1 cellular context compared by ENCODE assay signal in genomic region chr6:27275025-27275956, GRCh38.
A peak's percentile ranks its signal among the peaks of the same experiment; 100 is the strongest.
TF ChIP-seq lines count a peak whose summit lies in the region.

No MANE protein-coding gene starts in this region.

TF ChIP-seq in K562, 482 proteins besides CTCF, POLR2A, EP300 and RAD21 (continued from another document and continues in another):
- TF ChIP-seq E2F6 (IDR thresholded peaks at IDR 0.05; ENCODE audit: borderline replicate concordance in 1 of 2, extremely low read depth in 1 of 2, insufficient read depth in 1 of 2, insufficient read length in 1 of 2, low read depth in 1 of 2, low read length in 1 of 2, poor library complexity in 1 of 2, severe bottlenecking in 1 of 2) (no peak), ZNF639 (CRISPR knock-in tag; conservative IDR thresholded peaks at IDR 0.05 in 1 of 2, IDR thresholded peaks at IDR 0.05 in 1 of 2) (no peak), TCFL5 (CRISPR knock-in tag; conservative IDR thresholded peaks at IDR 0.05) (no peak), ZNF280B (CRISPR knock-in tag; IDR thresholded peaks at IDR 0.05) (no peak), ZNF184 (CRISPR knock-in tag; IDR thresholded peaks at IDR 0.05) (no peak), NBN (IDR thresholded peaks at IDR 0.05; ENCODE audit: low read depth) (0 out of 2 replicates have a peak, but pooled peaks have one; percentile 28), SRF (CRISPR knock-in tag; IDR thresholded peaks at IDR 0.05) (0 out of 4 replicates have a peak, but pooled peaks of 1 of the 2 experiments have one; percentile 45), ARHGAP35 (IDR thresholded peaks at IDR 0.05; ENCODE audit: partially characterized antibody) (no peak), HDAC8 (tag; IDR thresholded peaks at IDR 0.05) (no peak), SREBF1 (IDR thresholded peaks at IDR 0.05; ENCODE audit: borderline replicate concordance, low read depth, low read length) (no peak), NEUROD1 (IDR thresholded peaks at IDR 0.05; ENCODE audit: borderline replicate concordance, low read depth, low read length, partially characterized antibody) (no peak), NCOR1 (IDR thresholded peaks at IDR 0.05) (no peak), TEAD4 (IDR thresholded peaks at IDR 0.05; ENCODE audit: low read length) (peak; percentile 54; the same call in 1 of the 2 replicates), TEAD4 (CRISPR knock-in tag; IDR thresholded peaks at IDR 0.05; ENCODE audit: borderline replicate concordance) (no peak), NELFE (IDR thresholded peaks at IDR 0.05; ENCODE audit: insufficient read depth, insufficient read length) (no peak), KHSRP (IDR thresholded peaks at IDR 0.05) (no peak), POLR3G (IDR thresholded peaks at IDR 0.05; ENCODE audit: extremely low read depth, insufficient read length, insufficient replicate concordance) (no peak), SMARCA4 (IDR thresholded peaks at IDR 0.05) (no peak; the same call in 1 of the 2 replicates), ZNF785 (CRISPR knock-in tag; IDR thresholded peaks at IDR 0.05) (no peak), ZNF592 (IDR thresholded peaks at IDR 0.05) (no peak), NR3C1 (CRISPR knock-in tag; IDR thresholded peaks at IDR 0.05) (no peak), ZNF766 (CRISPR knock-in tag; conservative IDR thresholded peaks at IDR 0.05) (peak; percentile 76), POLR2AphosphoS5 (IDR thresholded peaks at IDR 0.05; ENCODE audit: control insufficient read depth, insufficient read depth, low read depth, low read length) (no peak), FOXK1 (CRISPR knock-in tag; IDR thresholded peaks at IDR 0.05; ENCODE audit: borderline replicate concordance) (no peak), DIDO1 (tag; IDR thresholded peaks at IDR 0.05; ENCODE audit: low read depth) (no peak), TFAM (CRISPR knock-in tag; conservative IDR thresholded peaks at IDR 0.05) (no peak), YY1 (IDR thresholded peaks at IDR 0.05; ENCODE audit: borderline replicate concordance in 1 of 3, control insufficient read depth in 1 of 3, extremely low read depth in 1 of 3, insufficient read depth in 3 of 3, insufficient read length in 1 of 3, insufficient replicate concordance in 2 of 3, low read depth in 1 of 3, low read length in 2 of 3) (no peak), ZNF699 (CRISPR knock-in tag; IDR thresholded peaks at IDR 0.05; ENCODE audit: insufficient replicate concordance) (no peak), MEF2A (IDR thresholded peaks at IDR 0.05; ENCODE audit: control insufficient read depth, low read depth, low read length) (no peak), KDM1A (IDR thresholded peaks at IDR 0.05) (peak in 1 of 2 experiments; percentile 66; a peak in 2 of 4 replicates), HSF4 (CRISPR knock-in tag; IDR thresholded peaks at IDR 0.05; ENCODE audit: borderline replicate concordance) (no peak), KDM2B (CRISPR knock-in tag; IDR thresholded peaks at IDR 0.05) (no peak), TAF7 (tag; IDR thresholded peaks at IDR 0.05) (no peak), CREM (IDR thresholded peaks at IDR 0.05; ENCODE audit: low read depth) (peak; percentile 75), HMG20B (CRISPR knock-in tag; IDR thresholded peaks at IDR 0.05) (no peak), GABPB2 (CRISPR knock-in tag; conservative IDR thresholded peaks at IDR 0.05) (no peak), ZNF239 (CRISPR knock-in tag; IDR thresholded peaks at IDR 0.05) (no peak), DEAF1 (CRISPR knock-in tag; IDR thresholded peaks at IDR 0.05) (no peak), ETV6 (IDR thresholded peaks at IDR 0.05; ENCODE audit: borderline replicate concordance in 1 of 2, low read depth in 2 of 2, low read length in 1 of 2) (no peak), ETV6 (CRISPR knock-in tag; IDR thresholded peaks at IDR 0.05; ENCODE audit: borderline replicate concordance) (no peak), TARDBP (IDR thresholded peaks at IDR 0.05) (no peak), TBL1XR1 (IDR thresholded peaks at IDR 0.05; ENCODE audit: low read length in 2 of 2) (0 out of 4 replicates have a peak, but pooled peaks of 1 of the 2 experiments have one; percentile 46), ZBTB5 (IDR thresholded peaks at IDR 0.05) (no peak), TCF7 (IDR thresholded peaks at IDR 0.05; ENCODE audit: borderline replicate concordance) (no peak), NONO (IDR thresholded peaks at IDR 0.05; ENCODE audit: low read depth in 2 of 2, low read length in 1 of 2) (no peak; a peak in 1 of 4 replicates), NR4A1 (CRISPR knock-in tag; IDR thresholded peaks at IDR 0.05) (no peak), NR4A1 (tag; IDR thresholded peaks at IDR 0.05) (no peak), ZNF232 (CRISPR knock-in tag; IDR thresholded peaks at IDR 0.05) (no peak), PREB (CRISPR knock-in tag; IDR thresholded peaks at IDR 0.05) (peak; percentile 42; the same call in 1 of the 2 replicates), ZNF384 (IDR thresholded peaks at IDR 0.05; ENCODE audit: low read depth, low read length) (peak; percentile 24; the same call in 1 of the 2 replicates), SREBF2 (CRISPR knock-in tag; IDR thresholded peaks at IDR 0.05) (no peak), BACH1 (tag; IDR thresholded peaks at IDR 0.05) (no peak), HNRNPUL1 (IDR thresholded peaks at IDR 0.05; ENCODE audit: low read length) (no peak), ZBTB8A (IDR thresholded peaks at IDR 0.05; ENCODE audit: partially characterized antibody) (no peak), BCL6 (CRISPR knock-in tag; IDR thresholded peaks at IDR 0.05) (no peak), TAF15 (IDR thresholded peaks at IDR 0.05; ENCODE audit: low read depth, low read length) (no peak), MTF1 (CRISPR knock-in tag; IDR thresholded peaks at IDR 0.05; ENCODE audit: borderline replicate concordance) (no peak), KAT2B (IDR thresholded peaks at IDR 0.05; ENCODE audit: low read depth, low read length) (no peak), ZNF133 (CRISPR knock-in tag; IDR thresholded peaks at IDR 0.05) (no peak), MBD1 (CRISPR knock-in tag; IDR thresholded peaks at IDR 0.05) (no peak)
